Comparison of ENCODE assay signal across 27 cellular contexts in the genomic region with DNA sequence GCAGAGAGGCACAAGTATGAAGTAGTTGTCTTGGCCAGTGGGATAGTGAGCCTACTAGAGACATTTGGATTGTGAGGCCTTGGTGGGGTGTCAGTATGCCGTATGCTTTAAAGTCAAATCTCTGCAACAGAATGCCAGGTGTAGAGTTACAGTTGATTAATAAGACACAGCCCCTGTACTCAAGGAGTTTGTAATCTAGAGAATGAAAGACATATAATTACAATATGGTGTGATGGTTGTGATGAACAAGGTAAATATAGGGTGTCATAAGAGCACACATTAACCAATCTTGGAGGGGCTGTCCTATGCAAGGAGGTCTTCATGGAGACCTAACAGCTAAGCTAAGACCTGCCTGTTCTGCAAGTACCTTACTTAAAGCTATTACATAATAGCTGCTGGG.
DNase-seq lines count a peak whose midpoint lies in the region; ATAC-seq, FAIRE-seq and TF ChIP-seq lines count a peak whose summit lies in the region.
"Had no signal": no experiment of that assay in that cellular context is flagged by ENCODE, and none has a peak within 500 bp of the region (broad histone marks: within the 10 kb centered on the region; RNA-seq: fewer than 3 reads in every experiment).

No MANE protein-coding gene starts in this region.

- CTCF ChIA-PET in HEK293 (lab: Yijun Ruan, JAX): interaction anchor here (0.7 kb wide), 1 partner anchor 133 kb away, joined by 3 read pairs; no protein-coding TSS in a partner anchor

- H4K20me1 ChIP-seq in Karpas-422 (ENCODE audit: insufficient read depth, low read depth, low read length): no peaks in the 10 kb centered on the region

- no peak for DNase-seq in D721Med (ENCODE audit: insufficient read length, low spot score)
- peak; percentile 36 for DNase-seq in NCI-H2227 treated with DMSO at 0.1 percent for 48 hours (lab: John Stamatoyannopoulos, UW)
- no peak for DNase-seq in T-helper 17 cell
- no peak for DNase-seq in cardiac septum (ENCODE audit: low spot score)
- DNase-seq in Karpas-422: no peak
- DNase-seq in amygdala (lab: John Stamatoyannopoulos, UW): no peak
- no peak for DNase-seq in NK-92 (lab: John Stamatoyannopoulos, UW; ENCODE audit: unreplicated experiment)
- DNase-seq: AML-193; Caco-2; Calu3; CD4-positive, alpha-beta T cell; CD8-positive, alpha-beta T cell; DMS 273 treated with DMSO at 0.1 percent for 48 hours; DMS153; DMS53; DMS79; DND-41; EL; GDM1 had no signal

- H3K4me2 ChIP-seq in Karpas-422 (ENCODE audit: low read depth, low read length, poor library complexity, severe bottlenecking): no peak overlapping the region
- H3K4me2 ChIP-seq: A549; BLaER1 treated with 17β-estradiol and CSF1 and Interleukin-3, amounts not matched to agents 10 nM and 100 nM had no signal

- no peaks in the 10 kb centered on the region for H3K27me3 ChIP-seq in Karpas-422 (ENCODE audit: low read length)
- H3K27me3 ChIP-seq: BLaER1 treated with 17β-estradiol and CSF1 and Interleukin-3, amounts not matched to agents 10 nM and 100 nM had no signal

- peaks cover 3% of the 10 kb centered on the region; the same call in 1 of the 2 replicates for H3K79me2 ChIP-seq in Karpas-422 (ENCODE audit: low read length)

- H3K36me3 ChIP-seq in HEK293 (ENCODE audit: control insufficient read depth in 2 of 2, insufficient read depth in 1 of 2, low read length in 2 of 2) (no peaks in the 10 kb centered on the region), Karpas-422 (ENCODE audit: insufficient read depth, low read length) (no peaks in the 10 kb centered on the region)

- no peaks in the 10 kb centered on the region for H3K36me3 Mint-ChIP-seq in T-helper 17 cell (ENCODE audit: low read depth)
- H3K36me3 Mint-ChIP-seq: CD8-positive, alpha-beta T cell had no signal

- no peaks in the 10 kb centered on the region for H3K9me2 ChIP-seq in Karpas-422 (replicated peaks; ENCODE audit: insufficient read depth, low read length)

- no peaks in the 10 kb centered on the region for H3K27me3 Mint-ChIP-seq in T-helper 17 cell
- H3K27me3 Mint-ChIP-seq: B cell; CD4-positive, alpha-beta T cell had no signal

- intact Hi-C loops in cardiac septum (cut with DNase I): no loop called here

- no peak overlapping the region for H3K4me3 Mint-ChIP-seq in T-helper 17 cell
- H3K4me3 Mint-ChIP-seq: B cell; CD4-positive, alpha-beta T cell; CD8-positive, alpha-beta T cell had no signal

- peak; percentile 86 for FAIRE-seq in D721Med (lab: Jason Lieb, UNC)
- FAIRE-seq: A549, GM12892, GM18507 had no signal

- POLR2A ChIA-PET in HEK293 (lab: Yijun Ruan, JAX): no interaction called here

- H3K4me1 ChIP-seq in HEK293 (ENCODE audit: control insufficient read depth, insufficient read depth, low read length) (peaks cover 14% of the 10 kb centered on the region; the same call in 1 of the 2 replicates), Karpas-422 (ENCODE audit: low read length) (peaks cover 25% of the 10 kb centered on the region)
- H3K4me1 ChIP-seq: Caco-2 had no signal

- TF ChIP-seq CTCF in D721Med (IDR thresholded peaks at IDR 0.05; ENCODE audit: insufficient read depth, missing control alignments) (no peak), HEK293 (tag by site-specific recombination; IDR thresholded peaks at IDR 0.05) (no peak)

- no peak for ATAC-seq in T-helper 17 cell
- ATAC-seq: A549; CD8-positive, alpha-beta T cell had no signal

- H3K4me3 ChIP-seq in HEK293 (ENCODE audit: low read depth, low read length) (no peak overlapping the region), Karpas-422 (ENCODE audit: low read length) (no peak overlapping the region)
- H3K4me3 ChIP-seq: A549; BLaER1 treated with 17β-estradiol and CSF1 and Interleukin-3, amounts not matched to agents 10 nM and 100 nM had no signal

- H3K9me3 ChIP-seq in HEK293 (ENCODE audit: control insufficient read depth, insufficient read depth, low read depth, low read length) (no peaks in the 10 kb centered on the region), T-helper 17 cell (ENCODE audit: control insufficient read depth, low read length, poor library complexity, severe bottlenecking) (no peaks in the 10 kb centered on the region), Karpas-422 (ENCODE audit: low read length) (no peaks in the 10 kb centered on the region)
- H3K9me3 ChIP-seq: A549; BLaER1 treated with 17β-estradiol and CSF1 and Interleukin-3, amounts not matched to agents 10 nM and 100 nM; Caco-2 had no signal

- no peak overlapping the region for H3K9ac ChIP-seq in Karpas-422 (ENCODE audit: low read length)
- H3K9ac ChIP-seq: BLaER1 treated with 17β-estradiol and CSF1 and Interleukin-3, amounts not matched to agents 10 nM and 100 nM had no signal

- no peak overlapping the region for H2AFZ ChIP-seq in Karpas-422 (ENCODE audit: low read length)

- H3K27ac ChIP-seq in HEK293 (ENCODE audit: extremely low read depth, low read depth, low read length): no peak overlapping the region
- no peak overlapping the region for H3K27ac ChIP-seq in Karpas-422 (ENCODE audit: low read length)
- H3K27ac ChIP-seq: 22Rv1; A549; BLaER1 treated with 17β-estradiol and CSF1 and Interleukin-3, amounts not matched to agents 10 nM and 100 nM; C4-2B had no signal

- H3K27ac Mint-ChIP-seq in T-helper 17 cell: peak overlapping the region; percentile 62
- H3K27ac Mint-ChIP-seq: B cell; CD4-positive, alpha-beta T cell; CD8-positive, alpha-beta T cell had no signal

- peaks cover 3% of the 10 kb centered on the region for H3K4me1 Mint-ChIP-seq in T-helper 17 cell
- H3K4me1 Mint-ChIP-seq: B cell had no signal

TF ChIP-seq in HEK293, 187 proteins besides CTCF, POLR2A, EP300 and RAD21:
- peak; percentile 95 for TF ChIP-seq SP7 (tag by site-specific recombination; IDR thresholded peaks at IDR 0.05)
- no peak for TF ChIP-seq TCF7L2 (IDR thresholded peaks at IDR 0.05; ENCODE audit: borderline replicate concordance, low read depth, low read length)
